ENCODE assay signal across 14 cellular contexts in genomic region chr14:101550202-101550912, GRCh38. TPM values are rescaled to one million over a fixed set of nuclear protein-coding genes. Genes with fewer than 3 reads are reported as not detected.
"Had no signal": no experiment of that assay in that cellular context is flagged by ENCODE, and none has a peak within 500 bp of the region (broad histone marks: within the 10 kb centered on the region; RNA-seq: fewer than 3 reads in every experiment).

No MANE protein-coding gene starts in this region.

RNA-seq across cellular contexts. Expression of gene DIO3, which starts 10.9 kb away (rescaled TPM):
- total RNA-seq: activated B cell treated with CpG ODN at 0.5 μM for 24 hours; activated CD4-positive, alpha-beta memory T cell treated with anti-CD3 and anti-CD28 coated beads for 36 hours; activated CD4-positive, alpha-beta memory T cell treated with anti-CD3 and anti-CD28 coated beads, Interleukin-2, amount 10 ng/mL, durations not matched to agents 7 days and 5 days; activated CD4-positive, alpha-beta T cell treated with anti-CD3 and anti-CD28 coated beads for 36 hours; activated CD4-positive, alpha-beta T cell treated with anti-CD3 and anti-CD28 coated beads, Interleukin-2, amount 10 ng/mL, durations not matched to agents 24 days and 14 days; activated CD4-positive, alpha-beta T cell treated with anti-CD3 and anti-CD28 coated beads, Interleukin-2, amount 10 ng/mL, durations not matched to agents 7 days and 5 days; activated CD8-positive, alpha-beta memory T cell treated with anti-CD3 and anti-CD28 coated beads for 36 hours; activated CD8-positive, alpha-beta memory T cell treated with anti-CD3 and anti-CD28 coated beads, Interleukin-2, amount 10 ng/mL, durations not matched to agents 7 days and 5 days; activated CD8-positive, alpha-beta T cell treated with anti-CD3 and anti-CD28 coated beads for 36 hours; activated CD8-positive, alpha-beta T cell treated with anti-CD3 and anti-CD28 coated beads, Interleukin-2, amount 10 ng/mL, durations not matched to agents 7 days and 5 days; T-cell; T-helper 1 cell treated with Interleukin-12 subunit alpha and Interleukin-12 subunit beta and Interleukin-4 antibody, amounts not matched to agents 30 ng/mL and 1 ng/mL, for 36 hours; T-helper 17 cell; T-helper 2 cell treated with Interferon-gamma antibody and Interleukin-4, amounts not matched to agents 100 ng/mL and 5 ng/mL, for 36 hours had no signal
